1 cellular context compared by ENCODE assay signal in genomic region chr14:74015965-74016364, GRCh38.
TF ChIP-seq lines count a peak whose summit lies in the region.

No MANE protein-coding gene starts in this region.

TF ChIP-seq in HepG2, 621 proteins besides CTCF, POLR2A, EP300 and RAD21 (continued from another document):
- TF ChIP-seq, protein P1, sequence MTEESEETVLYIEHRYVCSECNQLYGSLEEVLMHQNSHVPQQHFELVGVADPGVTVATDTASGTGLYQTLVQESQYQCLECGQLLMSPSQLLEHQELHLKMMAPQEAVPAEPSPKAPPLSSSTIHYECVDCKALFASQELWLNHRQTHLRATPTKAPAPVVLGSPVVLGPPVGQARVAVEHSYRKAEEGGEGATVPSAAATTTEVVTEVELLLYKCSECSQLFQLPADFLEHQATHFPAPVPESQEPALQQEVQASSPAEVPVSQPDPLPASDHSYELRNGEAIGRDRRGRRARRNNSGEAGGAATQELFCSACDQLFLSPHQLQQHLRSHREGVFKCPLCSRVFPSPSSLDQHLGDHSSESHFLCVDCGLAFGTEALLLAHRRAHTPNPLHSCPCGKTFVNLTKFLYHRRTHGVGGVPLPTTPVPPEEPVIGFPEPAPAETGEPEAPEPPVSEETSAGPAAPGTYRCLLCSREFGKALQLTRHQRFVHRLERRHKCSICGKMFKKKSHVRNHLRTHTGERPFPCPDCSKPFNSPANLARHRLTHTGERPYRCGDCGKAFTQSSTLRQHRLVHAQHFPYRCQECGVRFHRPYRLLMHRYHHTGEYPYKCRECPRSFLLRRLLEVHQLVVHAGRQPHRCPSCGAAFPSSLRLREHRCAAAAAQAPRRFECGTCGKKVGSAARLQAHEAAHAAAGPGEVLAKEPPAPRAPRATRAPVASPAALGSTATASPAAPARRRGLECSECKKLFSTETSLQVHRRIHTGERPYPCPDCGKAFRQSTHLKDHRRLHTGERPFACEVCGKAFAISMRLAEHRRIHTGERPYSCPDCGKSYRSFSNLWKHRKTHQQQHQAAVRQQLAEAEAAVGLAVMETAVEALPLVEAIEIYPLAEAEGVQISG (CRISPR knock-in tag; IDR thresholded peaks at IDR 0.05) = no peak
- TF ChIP-seq, protein P2, sequence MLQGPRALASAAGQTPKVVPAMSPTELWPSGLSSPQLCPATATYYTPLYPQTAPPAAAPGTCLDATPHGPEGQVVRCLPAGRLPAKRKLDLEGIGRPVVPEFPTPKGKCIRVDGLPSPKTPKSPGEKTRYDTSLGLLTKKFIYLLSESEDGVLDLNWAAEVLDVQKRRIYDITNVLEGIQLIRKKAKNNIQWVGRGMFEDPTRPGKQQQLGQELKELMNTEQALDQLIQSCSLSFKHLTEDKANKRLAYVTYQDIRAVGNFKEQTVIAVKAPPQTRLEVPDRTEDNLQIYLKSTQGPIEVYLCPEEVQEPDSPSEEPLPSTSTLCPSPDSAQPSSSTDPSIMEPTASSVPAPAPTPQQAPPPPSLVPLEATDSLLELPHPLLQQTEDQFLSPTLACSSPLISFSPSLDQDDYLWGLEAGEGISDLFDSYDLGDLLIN (CRISPR knock-in tag; IDR thresholded peaks at IDR 0.05; ENCODE audit: borderline replicate concordance) = no peak
- TF ChIP-seq ARID2 (CRISPR knock-in tag; IDR thresholded peaks at IDR 0.05; ENCODE audit: borderline replicate concordance) (no peak), CEBPB (IDR thresholded peaks at IDR 0.05; ENCODE audit: borderline replicate concordance, low read depth, low read length) (no peak), YEATS2 (CRISPR knock-in tag; IDR thresholded peaks at IDR 0.05; ENCODE audit: borderline replicate concordance) (no peak), JARID2 (CRISPR knock-in tag; IDR thresholded peaks at IDR 0.05; ENCODE audit: insufficient replicate concordance) (no peak), ZNF713 (CRISPR knock-in tag; IDR thresholded peaks at IDR 0.05) (no peak), MBD4 (IDR thresholded peaks at IDR 0.05; ENCODE audit: borderline replicate concordance, low read length) (no peak)
- TF ChIP-seq, protein P3, sequence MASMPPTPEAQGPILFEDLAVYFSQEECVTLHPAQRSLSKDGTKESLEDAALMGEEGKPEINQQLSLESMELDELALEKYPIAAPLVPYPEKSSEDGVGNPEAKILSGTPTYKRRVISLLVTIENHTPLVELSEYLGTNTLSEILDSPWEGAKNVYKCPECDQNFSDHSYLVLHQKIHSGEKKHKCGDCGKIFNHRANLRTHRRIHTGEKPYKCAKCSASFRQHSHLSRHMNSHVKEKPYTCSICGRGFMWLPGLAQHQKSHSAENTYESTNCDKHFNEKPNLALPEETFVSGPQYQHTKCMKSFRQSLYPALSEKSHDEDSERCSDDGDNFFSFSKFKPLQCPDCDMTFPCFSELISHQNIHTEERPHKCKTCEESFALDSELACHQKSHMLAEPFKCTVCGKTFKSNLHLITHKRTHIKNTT (CRISPR knock-in tag; IDR thresholded peaks at IDR 0.05) = no peak
